In the genomic region with DNA sequence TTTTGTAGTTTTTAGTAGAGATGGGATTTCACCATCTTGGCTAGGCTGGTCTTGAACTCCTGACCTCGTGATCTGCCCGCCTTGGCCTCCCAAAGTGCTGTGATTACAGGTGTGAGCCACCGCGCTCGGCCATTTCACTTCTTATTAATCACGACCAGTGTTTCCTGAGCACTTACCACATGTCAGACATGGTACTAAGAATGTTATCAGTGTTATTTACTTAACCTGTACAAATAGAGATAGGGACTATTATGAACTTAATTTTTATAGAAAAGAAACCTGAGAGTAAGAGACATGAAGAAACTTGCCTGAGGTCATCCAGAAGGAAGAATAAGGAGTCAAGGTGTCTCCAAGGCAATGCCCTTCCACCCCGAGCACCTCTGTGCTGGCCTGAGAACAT, we compare ENCODE assay signal across 22 cellular contexts. TPM values are rescaled to one million over a fixed set of nuclear protein-coding genes. Genes with fewer than 3 reads are reported as not detected.
DNase-seq lines count a peak whose midpoint lies in the region; ATAC-seq, FAIRE-seq and TF ChIP-seq lines count a peak whose summit lies in the region.
"Had no signal": no experiment of that assay in that cellular context is flagged by ENCODE, and none has a peak within 500 bp of the region (broad histone marks: within the 10 kb centered on the region; RNA-seq: fewer than 3 reads in every experiment).

No MANE protein-coding gene starts in this region.

- WGBS in H1 (ENCODE audit: extremely low coverage in 1 of 2, insufficient coverage in 1 of 2, insufficient read length in 1 of 2, insufficient replicate concordance in 2 of 2, low coverage in 1 of 2, low lambda C conversion rate in 2 of 2, missing lambda C conversion rate in 1 of 2), 2 experiments: 97% methylated on average over 7 of the region's 7 CpGs; no CpG with 5 or more reads in 1 of the 2 experiments

- no peak overlapping the region for H2BK120ac ChIP-seq in H1 (replicated peaks; ENCODE audit: low read depth, low read length)

- H2BK20ac ChIP-seq in H1 (ENCODE audit: low read length): peak overlapping the region; percentile 82; the same call in 1 of the 2 replicates

- intact Hi-C loops in CD14-positive monocyte (cut with micrococcal nuclease) (no loop called here), PC-3 (cut with micrococcal nuclease) (no loop called here), lower lobe of right lung (cut with DNase I) (no loop called here)

- H3K27me3 Mint-ChIP-seq in CD14-positive monocyte (ENCODE audit: low read depth in 3 of 3): no peaks in the 10 kb centered on the region
- H3K27me3 Mint-ChIP-seq in progenitor cell of endocrine pancreas: no peaks in the 10 kb centered on the region
- H3K27me3 Mint-ChIP-seq in activated CD8-positive, alpha-beta T cell treated with anti-CD3 and anti-CD28 coated beads, Interleukin-2, amount 10 ng/mL, durations not matched to agents 7 days and 5 days (ENCODE audit: low read depth): peaks cover 5% of the 10 kb centered on the region
- H3K27me3 Mint-ChIP-seq: T-helper 17 cell had no signal

- H3K4ac ChIP-seq in H1 (replicated peaks; ENCODE audit: insufficient read length, low read depth, low read length): no peak overlapping the region

- H3K27ac Mint-ChIP-seq in CD14-positive monocyte: peak overlapping the region; percentile 45 to 100 (median 97)
- peak overlapping the region; percentile 98 for H3K27ac Mint-ChIP-seq in progenitor cell of endocrine pancreas
- H3K27ac Mint-ChIP-seq in activated CD8-positive, alpha-beta T cell treated with anti-CD3 and anti-CD28 coated beads, Interleukin-2, amount 10 ng/mL, durations not matched to agents 7 days and 5 days: no peak overlapping the region
- H3K27ac Mint-ChIP-seq: activated T-helper 1 cell treated with anti-CD3 and anti-CD28 coated beads, Interleukin-12 subunit alpha, Interleukin-12 subunit beta, Interleukin-2, Interleukin-4 antibody, amounts not matched to agents 30 ng/mL and 10 ng/mL and 1 ng/mL, durations not matched to agents 14 hours and 24 hours and 36 hours; T-helper 17 cell had no signal

- no peaks in the 10 kb centered on the region for H3K9me2 ChIP-seq in PC-3 (replicated peaks; ENCODE audit: low read length)

- H2AK5ac ChIP-seq in H1 (ENCODE audit: low read depth, low read length): no peak overlapping the region

- H3K4me1 Mint-ChIP-seq in CD14-positive monocyte: peaks cover 50% of the 10 kb centered on the region
- H3K4me1 Mint-ChIP-seq in progenitor cell of endocrine pancreas (ENCODE audit: low read depth): peaks cover 33% of the 10 kb centered on the region
- H3K4me1 Mint-ChIP-seq in activated CD8-positive, alpha-beta T cell treated with anti-CD3 and anti-CD28 coated beads, Interleukin-2, amount 10 ng/mL, durations not matched to agents 7 days and 5 days (ENCODE audit: low read depth): peaks cover 16% of the 10 kb centered on the region

- H3K79me1 ChIP-seq in H1 (ENCODE audit: low read depth, low read length): no peaks in the 10 kb centered on the region

- H4K5ac ChIP-seq in H1 (ENCODE audit: insufficient read length, low read depth, low read length): no peak overlapping the region

- POLR2A ChIA-PET in PC-3 (lab: Charles Lee; ENCODE audit: unreplicated experiment): no interaction called here
- POLR2A ChIA-PET in H1 (lab: Charles Lee; ENCODE audit: partially characterized antibody): interaction anchor here (0.9 kb wide), 1 partner anchor 9 kb away, joined by 3 read pairs; no protein-coding TSS in a partner anchor
- POLR2A ChIA-PET in activated CD8-positive, alpha-beta T cell treated with anti-CD3 and anti-CD28 coated beads, Interleukin-2, amount 10 ng/mL, durations not matched to agents 7 days and 5 days (lab: Charles Lee): no interaction called here

- no peak overlapping the region for H3K4me3 ChIP-seq in PC-3 (ENCODE audit: low read length)
- H3K4me3 ChIP-seq in H1 (ENCODE audit: extremely low read depth in 1 of 4, insufficient read depth in 2 of 4, low read depth in 3 of 4, low read length in 4 of 4): no peak overlapping the region
- no peak overlapping the region for H3K4me3 ChIP-seq in lower lobe of right lung
- H3K4me3 ChIP-seq: cardiac muscle cell, HAP-1, tibial nerve had no signal

- TF ChIP-seq POLR2A in H1 (IDR thresholded peaks at IDR 0.05; ENCODE audit: control extremely low read depth in 1 of 2, low read depth in 2 of 2, low read length in 2 of 2): no peak

- no peak overlapping the region for H4K91ac ChIP-seq in H1 (replicated peaks; ENCODE audit: insufficient read length, low read length)

- CTCF ChIA-PET in PC-3 (lab: Charles Lee): no interaction called here
- CTCF ChIA-PET in H1 (lab: Charles Lee; ENCODE audit: partially characterized antibody): no interaction called here
- CTCF ChIA-PET in activated CD8-positive, alpha-beta T cell treated with anti-CD3 and anti-CD28 coated beads, Interleukin-2, amount 10 ng/mL, durations not matched to agents 7 days and 5 days (lab: Charles Lee): no interaction called here

- FAIRE-seq in H1 (lab: Jason Lieb, UNC): no peak
- FAIRE-seq in GM19239 (lab: Jason Lieb, UNC): no peak

- TF ChIP-seq RAD21 in H1 (IDR thresholded peaks at IDR 0.05 in 1 of 2, conservative IDR thresholded peaks at IDR 0.05 in 1 of 2; ENCODE audit: low read depth in 2 of 2, low read length in 2 of 2): no peak

- H3K18ac ChIP-seq in H1 (ENCODE audit: extremely low read depth, low read length): no peak overlapping the region

- H3F3A ChIP-seq in PC-3 (ENCODE audit: low read length, unreplicated experiment): no peaks in the 10 kb centered on the region

- TF ChIP-seq CTCF in CD14-positive monocyte (IDR thresholded peaks at IDR 0.05) (no peak), PC-3 (conservative IDR thresholded peaks at IDR 0.05; ENCODE audit: low read depth, low read length) (no peak), H1 (IDR thresholded peaks at IDR 0.05; ENCODE audit: control extremely low read depth in 1 of 3, insufficient read depth in 1 of 3, low read depth in 1 of 3, low read length in 3 of 3) (no peak), progenitor cell of endocrine pancreas (IDR thresholded peaks at IDR 0.05; ENCODE audit: unreplicated experiment) (no peak), lower lobe of right lung (IDR thresholded peaks at IDR 0.05) (no peak)

- H3K9me3 ChIP-seq in PC-3 (ENCODE audit: low read length) (no peaks in the 10 kb centered on the region), H1 (ENCODE audit: insufficient read depth in 2 of 2, low read depth in 1 of 2, low read length in 1 of 2) (no peaks in the 10 kb centered on the region), lower lobe of right lung (no peaks in the 10 kb centered on the region)
- H3K9me3 ChIP-seq: HAP-1, tibial nerve had no signal

- H2BK15ac ChIP-seq in H1 (ENCODE audit: low read length): peak overlapping the region; percentile 98

- no peak for TF ChIP-seq EP300 in H1 (IDR thresholded peaks at IDR 0.05; ENCODE audit: borderline replicate concordance in 1 of 2, low read depth in 2 of 2, low read length in 2 of 2)

- no peaks in the 10 kb centered on the region for H4K20me1 ChIP-seq in PC-3 (ENCODE audit: low read length)
- H4K20me1 ChIP-seq in H1 (replicated peaks in 1 of 2; ENCODE audit: control insufficient read depth in 1 of 2, insufficient read depth in 2 of 2, low read length in 2 of 2): peaks cover 0 to 4% of the 10 kb centered on the region in 2 experiments

- H2BK5ac ChIP-seq in H1 (ENCODE audit: low read depth, low read length): no peak overlapping the region

- DNase-seq in CD14-positive monocyte (ENCODE audit: low spot score) (no peak), PC-3 (peak; percentile 13), H1 (ENCODE audit: low read depth in 1 of 2, low spot score in 2 of 2) (no peak), progenitor cell of endocrine pancreas (ENCODE audit: low spot score, unreplicated experiment) (no peak), lower lobe of right lung (no peak), GM19239 (ENCODE audit: insufficient read length, low spot score) (no peak)
- no peak for DNase-seq in activated CD8-positive, alpha-beta T cell treated with anti-CD3 and anti-CD28 coated beads, Interleukin-2, amount 10 ng/mL, durations not matched to agents 7 days and 5 days
- DNase-seq: effector CD4-positive, alpha-beta T cell; GDM1; hypothalamus; kidney glomerular epithelial cell; MV-4-11; NCI-H2081; NCI-H510A treated with DMSO at 0.1 percent for 48 hours; retina; T-helper 17 cell had no signal

- H3K27ac ChIP-seq in PC-3 (ENCODE audit: low read length) (peak overlapping the region; percentile 99), H1 (ENCODE audit: low read depth, low read length) (no peak overlapping the region), lower lobe of right lung (no peak overlapping the region)
- H3K27ac ChIP-seq: cardiac muscle cell, HL-60, tibial nerve had no signal

- H3K4me2 ChIP-seq in PC-3 (ENCODE audit: low read length) (no peak overlapping the region), H1 (ENCODE audit: insufficient read depth in 1 of 2, low read depth in 2 of 2, low read length in 2 of 2) (no peak overlapping the region)

- H3K56ac ChIP-seq in H1 (replicated peaks; ENCODE audit: insufficient read length, low read depth, low read length): no peak overlapping the region

- H3K14ac ChIP-seq in H1 (ENCODE audit: insufficient read length): no peak overlapping the region

- no peak overlapping the region for H2BK12ac ChIP-seq in H1 (ENCODE audit: low read depth, low read length)

- H3K79me2 ChIP-seq in PC-3 (ENCODE audit: low read length) (peaks cover 11% of the 10 kb centered on the region), H1 (ENCODE audit: control insufficient read depth in 1 of 2, insufficient read depth in 2 of 2, low read length in 2 of 2) (no peaks in the 10 kb centered on the region)

- no peaks in the 10 kb centered on the region for H3K36me3 Mint-ChIP-seq in CD14-positive monocyte
- H3K36me3 Mint-ChIP-seq in progenitor cell of endocrine pancreas (ENCODE audit: insufficient read depth): peaks cover 1% of the 10 kb centered on the region
- no peaks in the 10 kb centered on the region for H3K36me3 Mint-ChIP-seq in activated CD8-positive, alpha-beta T cell treated with anti-CD3 and anti-CD28 coated beads, Interleukin-2, amount 10 ng/mL, durations not matched to agents 7 days and 5 days (ENCODE audit: low read depth)

- peaks cover 0 to 2% (median 0%) of the 10 kb centered on the region in 7 donors for H3K9me3 Mint-ChIP-seq in CD14-positive monocyte
- peaks cover 5% of the 10 kb centered on the region for H3K9me3 Mint-ChIP-seq in progenitor cell of endocrine pancreas (ENCODE audit: low read depth)
- no peaks in the 10 kb centered on the region for H3K9me3 Mint-ChIP-seq in activated CD8-positive, alpha-beta T cell treated with anti-CD3 and anti-CD28 coated beads, Interleukin-2, amount 10 ng/mL, durations not matched to agents 7 days and 5 days (ENCODE audit: insufficient read depth)
- H3K9me3 Mint-ChIP-seq: activated T-helper 1 cell treated with anti-CD3 and anti-CD28 coated beads, Interleukin-12 subunit alpha, Interleukin-12 subunit beta, Interleukin-2, Interleukin-4 antibody, amounts not matched to agents 30 ng/mL and 10 ng/mL and 1 ng/mL, durations not matched to agents 14 hours and 24 hours and 36 hours had no signal

- H3K4me1 ChIP-seq in PC-3 (ENCODE audit: insufficient read depth, low read length): peaks cover 46% of the 10 kb centered on the region
- H3K4me1 ChIP-seq in H1 (replicated peaks in 1 of 4; ENCODE audit: control insufficient read depth in 3 of 4, insufficient read depth in 4 of 4, low read length in 3 of 4): peaks cover 6 to 16% (median 12%) of the 10 kb centered on the region in 4 experiments
- peaks cover 22% of the 10 kb centered on the region for H3K4me1 ChIP-seq in lower lobe of right lung

- no TSS peak for BruUV-seq in PC-3 (replicated peaks; lab: Mats Ljungman, UMichigan)

- peak overlapping the region; percentile 96 for H3K9ac ChIP-seq in PC-3 (ENCODE audit: low read length)
- no peak overlapping the region for H3K9ac ChIP-seq in H1 (replicated peaks in 1 of 4; ENCODE audit: extremely low read depth in 1 of 4, low read depth in 3 of 4, low read length in 3 of 4)

- no peak overlapping the region for H4K8ac ChIP-seq in H1 (ENCODE audit: extremely low read depth, insufficient read depth, low read length)

- no peaks in the 10 kb centered on the region for H3K27me3 ChIP-seq in PC-3 (ENCODE audit: low read length)
- no peaks in the 10 kb centered on the region for H3K27me3 ChIP-seq in H1 (replicated peaks in 1 of 4; ENCODE audit: control insufficient read depth in 3 of 4, extremely low read depth in 1 of 4, insufficient read depth in 3 of 4, low read length in 3 of 4)
- no peaks in the 10 kb centered on the region for H3K27me3 ChIP-seq in lower lobe of right lung (ENCODE audit: low read depth)
- H3K27me3 ChIP-seq: cardiac muscle cell, tibial nerve had no signal

- ATAC-seq in PC-3 (no peak), lower lobe of right lung (no peak), GM19463 (IDR thresholded peaks at IDR 0.05; ENCODE audit: unreplicated experiment) (no peak)
- ATAC-seq in activated CD8-positive, alpha-beta T cell treated with anti-CD3 and anti-CD28 coated beads, Interleukin-2, amount 10 ng/mL, durations not matched to agents 7 days and 5 days: no peak
- ATAC-seq: T-helper 17 cell had no signal

- H3K23me2 ChIP-seq in H1 (ENCODE audit: low read depth, low read length): peaks cover 5% of the 10 kb centered on the region

- H3K36me3 ChIP-seq in PC-3 (ENCODE audit: low read depth, low read length) (no peaks in the 10 kb centered on the region), H1 (ENCODE audit: control insufficient read depth in 2 of 4, insufficient read depth in 4 of 4, low read length in 3 of 4) (no peaks in the 10 kb centered on the region), lower lobe of right lung (no peaks in the 10 kb centered on the region)
- H3K36me3 ChIP-seq: cardiac muscle cell, HAP-1, tibial nerve had no signal

- no peak overlapping the region for H3K4me3 Mint-ChIP-seq in CD14-positive monocyte
- H3K4me3 Mint-ChIP-seq in progenitor cell of endocrine pancreas (ENCODE audit: low read depth): no peak overlapping the region
- H3K4me3 Mint-ChIP-seq in activated CD8-positive, alpha-beta T cell treated with anti-CD3 and anti-CD28 coated beads, Interleukin-2, amount 10 ng/mL, durations not matched to agents 7 days and 5 days: no peak overlapping the region
- H3K4me3 Mint-ChIP-seq: activated T-helper 1 cell treated with anti-CD3 and anti-CD28 coated beads, Interleukin-12 subunit alpha, Interleukin-12 subunit beta, Interleukin-2, Interleukin-4 antibody, amounts not matched to agents 30 ng/mL and 10 ng/mL and 1 ng/mL, durations not matched to agents 14 hours and 24 hours and 36 hours; T-helper 17 cell had no signal

- H2AFZ ChIP-seq in PC-3 (ENCODE audit: low read length): no peak overlapping the region
- no peak overlapping the region for H2AFZ ChIP-seq in H1 (ENCODE audit: low read length)

- no peak overlapping the region for H3K23ac ChIP-seq in H1 (ENCODE audit: insufficient read length)

RNA-seq across cellular contexts. Expression of a gene that starts 29.3 kb away (rescaled TPM):
- polyA plus RNA-seq in CD14-positive monocyte: 10 to 100 TPM; 86.3 to 95.8 TPM
- total RNA-seq in PC-3 (2014; rRNA removed): 182 and 200 TPM in 2 replicates
- total RNA-seq in H1 (2021; fragmentation: NEBNext Ultra II Directional; extraction: Animal tissue kit (Norgen Biotek cat#: 25700)): 286 and 287 TPM in 2 replicates
- polyA plus RNA-seq in H1 (2011; rRNA removed): 122 and 138 TPM in 2 replicates
- polyA plus RNA-seq in H1 (2011; cell fraction: cytosol; rRNA removed): 180 TPM
- 214 TPM for polyA plus RNA-seq in H1 (2011; cell fraction: nucleus; rRNA removed)
- polyA plus RNA-seq in H1 (2012, experiment 1 of 2): 182 to 212 TPM (median 197 TPM) in 4 replicates
- polyA plus RNA-seq in H1 (2012, experiment 2 of 2): 94.1 TPM
- 180 TPM for polyA plus RNA-seq in H1 (2013, experiment 1 of 2)
- 182 TPM for polyA plus RNA-seq in H1 (2013, experiment 2 of 2)
- 153 and 157 TPM in 2 replicates for polyA minus RNA-seq in H1 (2011; rRNA and poly(A)+ RNA removed)
- polyA minus RNA-seq in H1 (2011; cell fraction: cytosol; rRNA and poly(A)+ RNA removed): 91.7 TPM
- polyA minus RNA-seq in H1 (2011; cell fraction: nucleus; rRNA and poly(A)+ RNA removed): 77.4 TPM
- total RNA-seq in progenitor cell of endocrine pancreas: 258 and 274 TPM in 2 replicates
- total RNA-seq in lower lobe of right lung: 254 TPM
- total RNA-seq in activated CD8-positive, alpha-beta T cell treated with anti-CD3 and anti-CD28 coated beads, Interleukin-2, amount 10 ng/mL, durations not matched to agents 7 days and 5 days: 100 to 1,000 TPM; 177 to 180 TPM
